In the genomic region with DNA sequence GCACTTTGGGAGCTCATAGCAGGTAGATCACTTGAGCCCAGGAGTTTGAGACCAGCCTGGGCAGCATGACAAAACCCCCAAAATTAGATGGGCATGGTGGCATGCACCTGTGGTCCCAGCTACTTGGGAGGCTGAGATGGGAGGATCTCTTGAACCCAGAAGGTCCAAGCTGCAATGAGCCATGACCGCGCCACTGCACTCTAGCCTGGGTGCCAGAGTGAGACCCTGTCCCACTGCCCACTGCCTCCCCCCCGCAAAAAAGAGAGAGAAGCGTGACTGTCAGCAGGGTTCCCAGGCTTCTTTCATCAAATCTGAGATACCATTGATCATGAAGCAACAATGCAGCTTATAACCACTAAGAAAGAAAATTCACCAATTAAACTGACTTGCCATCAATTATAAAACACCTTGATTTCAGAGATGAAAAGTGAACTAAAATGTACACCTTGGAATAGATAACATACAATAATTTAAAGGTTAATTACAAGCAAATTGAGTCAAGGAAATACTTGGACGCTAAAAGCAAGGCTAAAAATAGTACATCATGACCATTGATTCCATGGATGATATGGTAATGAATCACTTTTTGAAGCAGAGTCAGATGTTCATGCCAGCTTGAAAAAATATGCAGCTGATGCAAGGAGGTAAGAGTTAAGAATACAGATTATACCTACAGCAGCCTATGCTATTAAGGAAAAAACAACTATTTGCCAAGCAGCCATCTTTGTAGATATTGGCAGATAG, we compare ENCODE assay signal across 15 cellular contexts.
A peak's percentile ranks its signal among the peaks of the same experiment; 100 is the strongest.
DNase-seq lines count a peak whose midpoint lies in the region; TF ChIP-seq lines count a peak whose summit lies in the region.
"Had no signal": no experiment of that assay in that cellular context is flagged by ENCODE, and none has a peak within 500 bp of the region (broad histone marks: within the 10 kb centered on the region; RNA-seq: fewer than 3 reads in every experiment).

No MANE protein-coding gene starts in this region.

- no peak for TF ChIP-seq CTCF in astrocyte of the spinal cord (IDR thresholded peaks at IDR 0.05; ENCODE audit: low read depth, low read length)
- no peak for TF ChIP-seq CTCF in glutamatergic neuron (IDR thresholded peaks at IDR 0.05; ENCODE audit: partially characterized antibody, unreplicated experiment)
- TF ChIP-seq CTCF in left ventricle myocardium inferior (IDR thresholded peaks at IDR 0.05; ENCODE audit: borderline replicate concordance), result no peak

- H3K27me3 ChIP-seq in left ventricle myocardium inferior (ENCODE audit: low read depth), result no peaks in the 10 kb centered on the region
- H3K27me3 ChIP-seq: ascending aorta had no signal

- peaks cover 5% of the 10 kb centered on the region for H3K9me3 Mint-ChIP-seq in glutamatergic neuron (ENCODE audit: unreplicated experiment)

- H3K9me3 ChIP-seq in left ventricle myocardium inferior (replicated peaks), result peaks cover 3% of the 10 kb centered on the region

- peak; percentile 64 for DNase-seq in A172 (ENCODE audit: low spot score)
- peak; percentile 80 for DNase-seq in HS-5 (ENCODE audit: low read depth)
- DNase-seq in astrocyte of the spinal cord (ENCODE audit: low read depth, low spot score), result peak; percentile 54
- DNase-seq in glutamatergic neuron, result no peak
- no peak for DNase-seq in NCI-H510A (lab: John Stamatoyannopoulos, UW)
- no peak for DNase-seq in MV-4-11 (lab: John Stamatoyannopoulos, UW)
- DNase-seq in left ventricle myocardium inferior, result no peak
- DNase-seq in NCI-H1092 (lab: John Stamatoyannopoulos, UW), result no peak
- DNase-seq: 8988T; activated T-cell treated with anti-CD3 and anti-CD28 coated beads, Interleukin-2, amount 50 U/mL, for 1 hour; DMS153; NCI-H1105 treated with DMSO at 0.1 percent for 48 hours; NCI-H82 had no signal

- in situ Hi-C loops in astrocyte of the spinal cord (cut with HindIII; ENCODE audit: low sequenced_read_pairs), result no loop called here

- intact Hi-C loops in left ventricle myocardium inferior (cut with micrococcal nuclease), result no loop called here

- no peaks in the 10 kb centered on the region for H3K36me3 ChIP-seq in left ventricle myocardium inferior
- H3K36me3 ChIP-seq: ascending aorta had no signal

- no peaks in the 10 kb centered on the region for H3K36me3 Mint-ChIP-seq in glutamatergic neuron (ENCODE audit: unreplicated experiment)

- H3K4me3 Mint-ChIP-seq in glutamatergic neuron (ENCODE audit: unreplicated experiment), result no peak overlapping the region

- peaks cover 6% of the 10 kb centered on the region for H3K27me3 Mint-ChIP-seq in glutamatergic neuron (ENCODE audit: unreplicated experiment)

- peaks cover 26% of the 10 kb centered on the region for H3K4me1 Mint-ChIP-seq in glutamatergic neuron (ENCODE audit: low read depth, unreplicated experiment)

- no peak overlapping the region for H3K4me3 ChIP-seq in astrocyte of the spinal cord (ENCODE audit: low read depth, low read length)
- H3K4me3 ChIP-seq in left ventricle myocardium inferior, result no peak overlapping the region
- H3K4me3 ChIP-seq: ascending aorta, skin epidermis had no signal

- H3K4me1 ChIP-seq in left ventricle myocardium inferior, result no peaks in the 10 kb centered on the region

- no peak overlapping the region for H3K27ac ChIP-seq in left ventricle myocardium inferior (replicated peaks)
- H3K27ac ChIP-seq: skin epidermis had no signal

- H3K27ac Mint-ChIP-seq in glutamatergic neuron (ENCODE audit: unreplicated experiment), result peak overlapping the region; percentile 87

Comparison
In these comparisons a context has a peak if more than half of its experiments do, and no peak if none do; other contexts are left out.
1. DNase-seq: peak in A172 (single experiment), HS-5 (single experiment) and astrocyte of the spinal cord (single experiment); none in glutamatergic neuron (single experiment), NCI-H510A (single experiment), MV-4-11 (single experiment), left ventricle myocardium inferior (single experiment) and NCI-H1092 (single experiment).